ENCODE assay signal across 26 cellular contexts in genomic region chr7:120797026-120797645, GRCh38.
"Had no signal": no experiment of that assay in that cellular context is flagged by ENCODE, and none has a peak within 500 bp of the region (broad histone marks: within the 10 kb centered on the region; RNA-seq: fewer than 3 reads in every experiment).

No MANE protein-coding gene starts in this region.

- ATAC-seq: natural killer cell treated with Interleukin-12 subunit alpha and Interleukin-12 subunit beta and Interleukin-15 and Interleukin-18, amount 100 ng/mL, for 72 hours; pancreas; right lobe of liver; stimulated activated effector memory CD8-positive, alpha-beta T cell treated with anti-CD3 and anti-CD28 coated beads, Interleukin-12 subunit alpha, Interleukin-12 subunit beta, amount 100 ng/mL, for 72 hours; stimulated activated naive B cell treated with anti-CD40 and anti-IgM and Interleukin-4, amounts not matched to agents 10 μg/mL and 1 μg/mL and 100 μg/mL, for 72 hours had no signal

- H3K36me3 ChIP-seq: neutrophil, pancreas, prostate gland, right lobe of liver, sigmoid colon, stomach, thoracic aorta, thyroid gland, tibial nerve, upper lobe of left lung, vagina had no signal

- DNase-seq: nephron progenitor cell; nucleus accumbens; pancreas; retina; right cardiac atrium; right lobe of liver; sigmoid colon; small intestine; stimulated activated CD4-positive, alpha-beta T cell treated with anti-CD3 and anti-CD28 coated beads, Interleukin-15, amount 100 ng/mL, for 24 hours; stimulated activated CD4-positive, alpha-beta T cell treated with anti-CD3 and anti-CD28 coated beads, Interleukin-2, amount 100 ng/mL, for 24 hours; stimulated activated CD4-positive, alpha-beta T cell treated with anti-CD3 and anti-CD28 coated beads, Interleukin-2, amount 100 ng/mL, for 48 hours; stimulated activated CD4-positive, alpha-beta T cell treated with anti-CD3 and anti-CD28 coated beads, Interleukin-4, amount 100 ng/mL, for 24 hours; stimulated activated naive B cell treated with anti-CD40 and anti-IgM and Interleukin-4, amounts not matched to agents 10 μg/mL and 1 μg/mL and 100 μg/mL, for 72 hours; stimulated activated naive CD4-positive, alpha-beta T cell treated with Interleukin-2 at 50 U/mL for 16 hours; stomach; thyroid gland; trophoblast cell had no signal

- H3K27me3 ChIP-seq: neutrophil, pancreas, right lobe of liver, sigmoid colon, stomach, thyroid gland, tibial nerve, upper lobe of left lung, vagina had no signal

- H3K4me1 ChIP-seq: prostate gland, right lobe of liver, sigmoid colon had no signal

- H3K4me3 ChIP-seq: pancreas, prostate gland, right lobe of liver, sigmoid colon, stomach, thoracic aorta, thyroid gland, tibial nerve, upper lobe of left lung, vagina had no signal

- H3K27ac ChIP-seq: neutrophil, pancreas, prostate gland, right lobe of liver, sigmoid colon, stomach, thoracic aorta, tibial nerve, upper lobe of left lung, vagina had no signal

- H3K9me3 ChIP-seq: neutrophil, pancreas, prostate gland, right lobe of liver, sigmoid colon, stomach, thoracic aorta, thyroid gland, upper lobe of left lung, vagina had no signal

- FAIRE-seq: pancreas, small intestine, urothelium cell line had no signal
